ENCODE assay signal across 34 cellular contexts in the genomic region with DNA sequence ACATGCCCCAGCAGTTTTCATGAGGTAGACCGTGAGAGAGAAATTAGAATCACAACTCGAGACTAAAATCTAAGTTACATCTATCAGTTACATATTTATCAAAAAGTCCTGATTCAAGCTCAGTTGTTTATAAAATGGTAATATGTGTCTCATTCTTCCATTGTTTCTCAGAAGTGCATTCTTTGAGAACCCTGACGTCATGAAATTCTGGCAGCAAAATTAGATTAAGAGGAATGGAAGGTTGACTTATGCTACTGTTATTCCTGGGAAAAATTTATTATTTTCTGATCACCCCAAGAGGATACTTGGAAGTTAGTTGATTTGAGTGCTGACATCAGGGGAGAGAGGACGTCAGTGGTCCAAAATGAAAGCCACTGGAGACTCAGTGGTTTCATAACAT.
"Had no signal": no experiment of that assay in that cellular context is flagged by ENCODE, and none has a peak within 500 bp of the region (broad histone marks: within the 10 kb centered on the region; RNA-seq: fewer than 3 reads in every experiment).

No MANE protein-coding gene starts in this region.

- H3K27ac ChIP-seq: adrenal gland, ascending aorta, body of pancreas, brain microvascular endothelial cell, breast epithelium, cardiac muscle cell had no signal

- H3K4me1 ChIP-seq: adrenal gland, ascending aorta, body of pancreas, breast epithelium had no signal

- ATAC-seq: activated naive CD4-positive, alpha-beta T cell treated with anti-CD3 and anti-CD28 coated beads, Interleukin-2, amount 50 U/mL, for 72 hours; activated naive CD8-positive, alpha-beta T cell treated with anti-CD3 and anti-CD28 coated beads, Interleukin-2, amount 50 U/mL, for 24 hours; activated T-cell treated with anti-CD3 and anti-CD28 coated beads, Interleukin-2, amount 50 U/mL, for 4 hours; activated T-cell treated with anti-CD3 and anti-CD28 coated beads, Interleukin-2, amount 50 U/mL, for 72 hours; activated T-helper 17 cell treated with anti-CD3 and anti-CD28 coated beads, Interleukin-2, amount 50 U/mL, for 72 hours; body of pancreas had no signal

- H3K4me3 ChIP-seq: adrenal gland, ascending aorta, body of pancreas, breast epithelium, cardiac muscle cell had no signal

- H3K27me3 ChIP-seq: adrenal gland, ascending aorta, body of pancreas, brain microvascular endothelial cell, breast epithelium, cardiac muscle cell had no signal

- H3K9me3 ChIP-seq: adrenal gland, ascending aorta, body of pancreas, breast epithelium had no signal

- FAIRE-seq: astrocyte, bronchial epithelial cell had no signal

- DNase-seq: activated effector memory CD4-positive, alpha-beta T cell treated with anti-CD3 and anti-CD28 coated beads, Interleukin-2, amount 50 U/mL, for 16 hours; activated effector memory CD4-positive, alpha-beta T cell treated with Interleukin-2 at 50 U/mL for 16 hours; activated gamma-delta T cell; activated gamma-delta T cell treated with Interleukin-2 at 50 U/mL for 16 hours; activated naive CD4-positive, alpha-beta T cell; activated naive CD4-positive, alpha-beta T cell treated with anti-CD3 and anti-CD28 coated beads for 36 hours; activated naive CD4-positive, alpha-beta T cell treated with anti-CD3 and anti-CD28 coated beads, Interleukin-2, amount 10 ng/mL, durations not matched to agents 7 days and 5 days; activated naive CD4-positive, alpha-beta T cell treated with anti-CD3 and anti-CD28 coated beads, Interleukin-2, amount 50 U/mL, for 16 hours; activated naive CD4-positive, alpha-beta T cell treated with Interleukin-2 at 50 U/mL for 16 hours; activated naive CD8-positive, alpha-beta T cell treated with anti-CD3 and anti-CD28 coated beads for 36 hours; activated naive CD8-positive, alpha-beta T cell treated with anti-CD3 and anti-CD28 coated beads, Interleukin-2, amount 10 ng/mL, durations not matched to agents 7 days and 5 days; activated naive CD8-positive, alpha-beta T cell treated with anti-CD3 and anti-CD28 coated beads, Interleukin-2, amount 50 U/mL, for 24 hours; activated T-cell treated with anti-CD3 and anti-CD28 coated beads, Interleukin-2, amount 50 U/mL, for 1 hour; activated T-cell treated with anti-CD3 and anti-CD28 coated beads, Interleukin-2, amount 50 U/mL, for 24 hours; activated T-cell treated with anti-CD3 and anti-CD28 coated beads, Interleukin-2, amount 50 U/mL, for 4 hours; activated T-cell treated with anti-CD3 and anti-CD28 coated beads, Interleukin-2, amount 50 U/mL, for 48 hours; activated T-cell treated with anti-CD3 and anti-CD28 coated beads, Interleukin-2, amount 50 U/mL, for 72 hours; adrenal gland; amniotic stem cell; amygdala; anterior cingulate cortex; aorta; body of pancreas; brain microvascular endothelial cell; caudate nucleus; central memory CD4-positive, alpha-beta T cell; cerebellar nuclear complex had no signal

- H3K36me3 ChIP-seq: adrenal gland, ascending aorta, brain microvascular endothelial cell, breast epithelium, cardiac muscle cell had no signal
